25 cellular contexts compared by ENCODE assay signal in genomic region chr1:185914089-185914488, GRCh38.
A peak's percentile ranks its signal among the peaks of the same experiment; 100 is the strongest.
DNase-seq lines count a peak whose midpoint lies in the region; ATAC-seq, FAIRE-seq and TF ChIP-seq lines count a peak whose summit lies in the region.
"Had no signal": no experiment of that assay in that cellular context is flagged by ENCODE, and none has a peak within 500 bp of the region (broad histone marks: within the 10 kb centered on the region; RNA-seq: fewer than 3 reads in every experiment).

No MANE protein-coding gene starts in this region.

- FAIRE-seq in TTC549 (lab: Jason Lieb, UNC): peak; percentile 40
- FAIRE-seq: A549, GM12878, H1 had no signal

- no peak for ATAC-seq in GM21825 (IDR thresholded peaks at IDR 0.05; ENCODE audit: unreplicated experiment)
- ATAC-seq: A549, GM12878, HCT116 had no signal

- no peak overlapping the region for H3K4me3 ChIP-seq in fibroblast of the aortic adventitia (ENCODE audit: low read depth, low read length)
- H3K4me3 ChIP-seq: A549; BLaER1 treated with 17β-estradiol and CSF1 and Interleukin-3, amounts not matched to agents 10 nM and 100 nM; GM12878 had no signal

- DNase-seq in EH (ENCODE audit: low read depth) (peak; percentile 10), NCI-H69 (lab: John Stamatoyannopoulos, UW) (peak; percentile 49), fibroblast of the aortic adventitia (ENCODE audit: low read depth) (peak; percentile 17), NCI-H2107 (lab: John Stamatoyannopoulos, UW) (no peak), SIG-M5 (lab: John Stamatoyannopoulos, UW) (no peak)
- no peak for DNase-seq in activated naive CD4-positive, alpha-beta T cell treated with anti-CD3 and anti-CD28 coated beads, Interleukin-2, amount 50 U/mL, for 16 hours
- DNase-seq: 8988T; ACHN; AML-193; BE2C; Calu3; CD4-positive, alpha-beta T cell; CD8-positive, alpha-beta memory T cell; DMS153; DND-41; EL; GDM1; H7 had no signal

- TF ChIP-seq CTCF in fibroblast of the aortic adventitia (IDR thresholded peaks at IDR 0.05; ENCODE audit: insufficient read depth, low read length): no peak

Comparison
In these comparisons a context has a peak if more than half of its experiments do, and no peak if none do; other contexts are left out.
1. DNase-seq: peak in EH (single experiment), NCI-H69 (single experiment) and fibroblast of the aortic adventitia (single experiment); none in activated naive CD4-positive, alpha-beta T cell treated with anti-CD3 and anti-CD28 coated beads, Interleukin-2, amount 50 U/mL, for 16 hours (single experiment), NCI-H2107 (single experiment) and SIG-M5 (single experiment).